ENCODE assay signal across 19 cellular contexts in genomic region chr4:517061-517805, GRCh38. TPM values are rescaled to one million over a fixed set of nuclear protein-coding genes. Genes with fewer than 3 reads are reported as not detected.
DNase-seq lines count a peak whose midpoint lies in the region; ATAC-seq and TF ChIP-seq lines count a peak whose summit lies in the region.
"Had no signal": no experiment of that assay in that cellular context is flagged by ENCODE, and none has a peak within 500 bp of the region (broad histone marks: within the 10 kb centered on the region; RNA-seq: fewer than 3 reads in every experiment).

No MANE protein-coding gene starts in this region.

- TF ChIP-seq CTCF in WTC11 (IDR thresholded peaks at IDR 0.05) (no peak), mesothelial cell of epicardium (IDR thresholded peaks at IDR 0.05; ENCODE audit: unreplicated experiment) (no peak)

- H3K27me3 Mint-ChIP-seq in stimulated activated naive CD8-positive, alpha-beta T cell treated with anti-CD3 and anti-CD28 coated beads, Interleukin-15, Interleukin-2, amounts not matched to agents 100 ng/mL and 50 ng/mL, for 24 hours, result no peaks in the 10 kb centered on the region
- no peaks in the 10 kb centered on the region for H3K27me3 Mint-ChIP-seq in stimulated activated naive CD8-positive, alpha-beta T cell treated with anti-CD3 and anti-CD28 coated beads, Interleukin-15, amount 100 ng/mL, for 72 hours
- no peaks in the 10 kb centered on the region for H3K27me3 Mint-ChIP-seq in WTC11 (ENCODE audit: low read depth)
- H3K27me3 Mint-ChIP-seq in mesothelial cell of epicardium (ENCODE audit: low read depth), result no peaks in the 10 kb centered on the region
- H3K27me3 Mint-ChIP-seq: CD4-positive, alpha-beta T cell had no signal

- no peak overlapping the region for H3K4me3 Mint-ChIP-seq in stimulated activated naive CD8-positive, alpha-beta T cell treated with anti-CD3 and anti-CD28 coated beads, Interleukin-15, Interleukin-2, amounts not matched to agents 100 ng/mL and 50 ng/mL, for 24 hours
- no peak overlapping the region for H3K4me3 Mint-ChIP-seq in stimulated activated naive CD8-positive, alpha-beta T cell treated with anti-CD3 and anti-CD28 coated beads, Interleukin-15, amount 100 ng/mL, for 72 hours
- H3K4me3 Mint-ChIP-seq in WTC11, result no peak overlapping the region
- no peak overlapping the region for H3K4me3 Mint-ChIP-seq in mesothelial cell of epicardium
- H3K4me3 Mint-ChIP-seq: CD4-positive, alpha-beta T cell had no signal

- ATAC-seq in stimulated activated naive CD8-positive, alpha-beta T cell treated with anti-CD3 and anti-CD28 coated beads, Interleukin-15, amount 100 ng/mL, for 72 hours, result no peak
- ATAC-seq in WTC11, result no peak

- no peaks in the 10 kb centered on the region for H3K4me1 Mint-ChIP-seq in stimulated activated naive CD8-positive, alpha-beta T cell treated with anti-CD3 and anti-CD28 coated beads, Interleukin-15, Interleukin-2, amounts not matched to agents 100 ng/mL and 50 ng/mL, for 24 hours (ENCODE audit: low read depth)
- H3K4me1 Mint-ChIP-seq in stimulated activated naive CD8-positive, alpha-beta T cell treated with anti-CD3 and anti-CD28 coated beads, Interleukin-15, amount 100 ng/mL, for 72 hours, result no peaks in the 10 kb centered on the region
- H3K4me1 Mint-ChIP-seq in WTC11, result peaks cover 3% of the 10 kb centered on the region; the same call in 1 of the 2 replicates
- no peaks in the 10 kb centered on the region for H3K4me1 Mint-ChIP-seq in mesothelial cell of epicardium

- POLR2A ChIA-PET in WTC11 (lab: Charles Lee), result no interaction called here

- no peak for DNase-seq in stimulated activated naive CD8-positive, alpha-beta T cell treated with anti-CD3 and anti-CD28 coated beads, Interleukin-15, amount 100 ng/mL, for 72 hours
- DNase-seq in WTC11 (ENCODE audit: low spot score) (no peak), mesenteric fat pad (ENCODE audit: low spot score) (peak; percentile 87), mesothelial cell of epicardium (ENCODE audit: low spot score in 2 of 2, unreplicated experiment in 2 of 2) (no peak), NCI-H510A treated with DMSO at 0.1 percent for 48 hours (lab: John Stamatoyannopoulos, UW) (no peak), amygdala (lab: John Stamatoyannopoulos, UW) (no peak)
- DNase-seq: ACHN; CD4-positive, alpha-beta T cell; DND-41; NCI-H1105 treated with DMSO at 0.1 percent for 48 hours; NCI-H1694; NCI-H2081; NCI-H2171 treated with DMSO at 0.1 percent for 48 hours; NCI-H526; Right ventricle myocardium superior had no signal

- H3K36me3 Mint-ChIP-seq in stimulated activated naive CD8-positive, alpha-beta T cell treated with anti-CD3 and anti-CD28 coated beads, Interleukin-15, Interleukin-2, amounts not matched to agents 100 ng/mL and 50 ng/mL, for 24 hours (ENCODE audit: low read depth), result peaks cover 64% of the 10 kb centered on the region
- H3K36me3 Mint-ChIP-seq in WTC11, result peaks cover 49% of the 10 kb centered on the region
- H3K36me3 Mint-ChIP-seq in mesothelial cell of epicardium, result peaks cover 49% of the 10 kb centered on the region

- H3K9me3 Mint-ChIP-seq in stimulated activated naive CD8-positive, alpha-beta T cell treated with anti-CD3 and anti-CD28 coated beads, Interleukin-15, Interleukin-2, amounts not matched to agents 100 ng/mL and 50 ng/mL, for 24 hours, result no peaks in the 10 kb centered on the region
- H3K9me3 Mint-ChIP-seq in stimulated activated naive CD8-positive, alpha-beta T cell treated with anti-CD3 and anti-CD28 coated beads, Interleukin-15, amount 100 ng/mL, for 72 hours, result no peaks in the 10 kb centered on the region
- H3K9me3 Mint-ChIP-seq in WTC11 (no peaks in the 10 kb centered on the region), mesothelial cell of epicardium (no peaks in the 10 kb centered on the region)
- H3K9me3 Mint-ChIP-seq: CD4-positive, alpha-beta T cell had no signal

- peak overlapping the region; percentile 10 for H3K27ac Mint-ChIP-seq in stimulated activated naive CD8-positive, alpha-beta T cell treated with anti-CD3 and anti-CD28 coated beads, Interleukin-15, Interleukin-2, amounts not matched to agents 100 ng/mL and 50 ng/mL, for 24 hours
- peak overlapping the region in 1 of 2 donors; percentile 88 for H3K27ac Mint-ChIP-seq in stimulated activated naive CD8-positive, alpha-beta T cell treated with anti-CD3 and anti-CD28 coated beads, Interleukin-15, amount 100 ng/mL, for 72 hours
- H3K27ac Mint-ChIP-seq in WTC11 (peak overlapping the region; percentile 74; the same call in 1 of the 2 replicates), mesothelial cell of epicardium (no peak overlapping the region)
- H3K27ac Mint-ChIP-seq: CD4-positive, alpha-beta T cell had no signal

- CTCF ChIA-PET in WTC11 (lab: Charles Lee), result no interaction called here

TF ChIP-seq in WTC11, 78 proteins besides CTCF, POLR2A, EP300 and RAD21:
- TF ChIP-seq MXD4 (CRISPR knock-in tag; IDR thresholded peaks at IDR 0.05; ENCODE audit: borderline replicate concordance) (no peak), NFE2L1 (CRISPR knock-in tag; IDR thresholded peaks at IDR 0.05) (no peak), PRRX2 (CRISPR knock-in tag; IDR thresholded peaks at IDR 0.05) (no peak), ZNF532 (CRISPR knock-in tag; IDR thresholded peaks at IDR 0.05; ENCODE audit: borderline replicate concordance) (no peak), ZNF232 (CRISPR knock-in tag; IDR thresholded peaks at IDR 0.05) (no peak), NR1H2 (CRISPR knock-in tag; IDR thresholded peaks at IDR 0.05) (no peak), OVOL2 (CRISPR knock-in tag; IDR thresholded peaks at IDR 0.05; ENCODE audit: borderline replicate concordance) (no peak), FOXP1 (CRISPR knock-in tag; IDR thresholded peaks at IDR 0.05; ENCODE audit: borderline replicate concordance) (no peak), ZNF281 (CRISPR knock-in tag; IDR thresholded peaks at IDR 0.05) (no peak), ATF3 (CRISPR knock-in tag; conservative IDR thresholded peaks at IDR 0.05) (no peak), KAT7 (CRISPR knock-in tag; IDR thresholded peaks at IDR 0.05; ENCODE audit: borderline replicate concordance) (no peak), NFATC4 (CRISPR knock-in tag; IDR thresholded peaks at IDR 0.05) (no peak)

RNA-seq across cellular contexts. Expression of gene PIGG, which starts 18.2 kb away (rescaled TPM):
- total RNA-seq in WTC11 (2021) (46.0 to 53.8 TPM (median 51.0 TPM) in 3 replicates), mesenteric fat pad (45.1 TPM), mesothelial cell of epicardium (89.7 to 95.7 TPM (median 91.0 TPM) in 3 replicates)

RNA-seq across cellular contexts. Expression of gene ZNF721, which starts 18.3 kb away (rescaled TPM):
- total RNA-seq in WTC11 (2021), result 84.1 to 100 TPM (median 89.6 TPM) in 3 replicates
- total RNA-seq in mesenteric fat pad, result 18.2 TPM
- total RNA-seq in mesothelial cell of epicardium, result 55.9 to 56.9 TPM (median 56.0 TPM) in 3 replicates

RNA-seq across cellular contexts. Expression of gene TMEM271, which starts 58.9 kb away (rescaled TPM):
- total RNA-seq in WTC11 (2021) (0.14 to 0.31 TPM (median 0.16 TPM) in 3 replicates), mesenteric fat pad (not detected), mesothelial cell of epicardium (0.11 TPM in 1 of 3 replicates, not detected in the others)
- total RNA-seq: CD4-positive, alpha-beta T cell; HT-29; OCI-LY7; Right ventricle myocardium superior; SK-MEL-5 had no signal
